Comparison of ENCODE assay signal across 15 cellular contexts in genomic region chr9:129283290-129283691, GRCh38.
DNase-seq lines count a peak whose midpoint lies in the region; ATAC-seq and TF ChIP-seq lines count a peak whose summit lies in the region.
"Had no signal": no experiment of that assay in that cellular context is flagged by ENCODE, and none has a peak within 500 bp of the region (broad histone marks: within the 10 kb centered on the region; RNA-seq: fewer than 3 reads in every experiment).

No MANE protein-coding gene starts in this region.

- TF ChIP-seq CTCF in RWPE1 (conservative IDR thresholded peaks at IDR 0.05; ENCODE audit: low read depth) (no peak), right atrium auricular region (IDR thresholded peaks at IDR 0.05) (no peak)

- H3K27me3 ChIP-seq in right atrium auricular region (no peaks in the 10 kb centered on the region), rectal smooth muscle tissue (ENCODE audit: control insufficient read depth, insufficient read depth, low read length) (peaks cover 2% of the 10 kb centered on the region)
- H3K27me3 ChIP-seq: adrenal gland had no signal

- no peak overlapping the region for H3K9ac ChIP-seq in rectal smooth muscle tissue (ENCODE audit: low read length)

- H3K4me1 ChIP-seq in right atrium auricular region: peaks cover 0 to 7% of the 10 kb centered on the region in 2 donors
- H3K4me1 ChIP-seq in rectal smooth muscle tissue (ENCODE audit: control insufficient read depth, insufficient read depth, low read length): no peaks in the 10 kb centered on the region
- H3K4me1 ChIP-seq: adrenal gland had no signal

- H3K4me3 ChIP-seq in right atrium auricular region: peak overlapping the region; percentile 29 to 45
- peak overlapping the region; percentile 9 for H3K4me3 ChIP-seq in rectal smooth muscle tissue (ENCODE audit: low read length)

- H3K27ac ChIP-seq in RWPE1: peak overlapping the region; percentile 7
- peak overlapping the region; percentile 18 to 32 for H3K27ac ChIP-seq in right atrium auricular region
- H3K27ac ChIP-seq in rectal smooth muscle tissue (ENCODE audit: low read depth, low read length): no peak overlapping the region

- no peak for ATAC-seq in HG03159 (IDR thresholded peaks at IDR 0.05; ENCODE audit: unreplicated experiment)
- ATAC-seq: Panc1 had no signal

- CTCF ChIA-PET in RWPE1 (lab: Yijun Ruan, JAX): interaction anchor here (1.3 kb wide), 1 partner anchor 140 kb away, joined by 4 read pairs; no protein-coding TSS in a partner anchor

- POLR2A ChIA-PET in RWPE1 (lab: Yijun Ruan, JAX; ENCODE audit: low non-redundant PET): no interaction called here

- DNase-seq in AG20443 (ENCODE audit: low spot score): peak; percentile 4
- DNase-seq in RWPE1 (ENCODE audit: low spot score): no peak
- peak; percentile 57 for DNase-seq in right atrium auricular region (ENCODE audit: low spot score)
- no peak for DNase-seq in AG08395 (ENCODE audit: low spot score)
- DNase-seq in NOMO-1 treated with dmso at 0.1 percent for 144 hours (lab: John Stamatoyannopoulos, UW; ENCODE audit: unreplicated experiment): no peak
- no peak for DNase-seq in stimulated activated naive CD4-positive, alpha-beta T cell (lab: John Stamatoyannopoulos, UW)
- DNase-seq: DMS 273 treated with DMSO at 0.1 percent for 48 hours, erythroblast, NCI-H2029 treated with DMSO at 0.1 percent for 48 hours, NCI-H526 treated with DMSO at 0.1 percent for 48 hours, trophoblast cell had no signal

- no peaks in the 10 kb centered on the region for H3K36me3 ChIP-seq in right atrium auricular region
- no peaks in the 10 kb centered on the region for H3K36me3 ChIP-seq in rectal smooth muscle tissue (ENCODE audit: control insufficient read depth, insufficient read depth, low read length)
- H3K36me3 ChIP-seq: adrenal gland had no signal

- no peaks in the 10 kb centered on the region for H3K9me3 ChIP-seq in right atrium auricular region
- H3K9me3 ChIP-seq: adrenal gland had no signal

Comparison
In these comparisons a context has a peak if more than half of its experiments do, and no peak if none do; other contexts are left out.
1. DNase-seq: peak in AG20443 (single experiment) and right atrium auricular region (single experiment); none in RWPE1 (single experiment), AG08395 (single experiment), NOMO-1 treated with dmso at 0.1 percent for 144 hours (single experiment) and stimulated activated naive CD4-positive, alpha-beta T cell (0 of 6).